In the genomic region with DNA sequence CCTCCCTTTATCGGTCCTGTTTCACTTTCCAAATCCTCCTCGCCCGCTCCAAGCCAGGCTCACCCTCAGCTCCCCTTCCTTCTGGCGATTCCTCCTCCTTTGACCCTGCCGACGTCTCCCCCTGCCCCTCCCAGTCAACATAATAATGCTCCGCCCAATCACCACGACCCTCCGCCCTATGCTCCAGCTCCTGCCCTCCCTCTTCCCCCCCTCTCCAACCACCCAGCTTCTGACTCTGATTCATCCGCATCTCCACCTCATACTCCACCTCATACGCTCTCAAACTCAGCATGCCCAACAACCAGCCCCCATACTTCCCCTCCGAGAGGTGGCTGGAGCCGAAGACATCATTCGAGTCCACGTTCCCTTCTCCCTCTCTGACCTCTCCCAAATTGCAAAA, we compare ENCODE assay signal across 5 cellular contexts. TPM values are rescaled to one million over a fixed set of nuclear protein-coding genes. Genes with fewer than 3 reads are reported as not detected.
"Had no signal": no experiment of that assay in that cellular context is flagged by ENCODE, and none has a peak within 500 bp of the region (broad histone marks: within the 10 kb centered on the region; RNA-seq: fewer than 3 reads in every experiment).

No MANE protein-coding gene starts in this region.

- ATAC-seq: GM23338 had no signal

- DNase-seq: H9, HCEC 1CT, IMR-90 had no signal

- H2AFZ ChIP-seq: GM23338 had no signal

- H3K4me3 ChIP-seq: GM23338 had no signal

- H3K4me2 ChIP-seq: GM23338 had no signal

RNA-seq across cellular contexts. Expression of gene AADAC, which starts 7.1 kb away (rescaled TPM):
- total RNA-seq: GM23338, H1, H9, IMR-90 had no signal
- polyA plus RNA-seq: GM23338, H1, IMR-90 had no signal
